8 cellular contexts compared by ENCODE assay signal in the genomic region with DNA sequence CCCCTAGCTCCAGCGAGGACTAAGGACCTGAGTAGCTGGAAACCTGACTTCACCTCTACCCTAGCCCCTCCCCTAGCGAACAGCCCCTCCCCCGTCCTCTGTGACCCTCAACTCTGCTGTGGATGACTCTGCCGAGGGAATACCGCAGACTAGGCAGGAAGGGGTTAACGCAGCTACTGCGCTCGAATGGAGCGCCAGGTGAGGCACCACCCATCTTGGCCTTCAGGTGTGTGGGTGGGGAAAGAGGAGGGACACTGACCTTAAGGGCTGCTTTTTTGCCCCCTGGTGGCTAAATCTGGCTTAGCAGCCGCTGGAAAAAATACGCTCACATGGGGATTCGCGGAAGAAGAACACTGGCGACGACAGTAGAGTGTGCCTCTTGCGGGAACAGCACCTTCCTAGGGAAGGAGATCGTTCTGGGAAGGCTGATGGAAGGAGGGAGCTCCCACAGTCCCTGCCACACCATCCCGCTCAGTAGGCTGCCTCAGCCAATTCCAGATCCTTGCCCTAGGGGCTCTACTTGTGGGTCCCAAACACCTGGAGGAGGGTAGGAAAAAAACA. TPM values are rescaled to one million over a fixed set of nuclear protein-coding genes. Genes with fewer than 3 reads are reported as not detected.
DNase-seq lines count a peak whose midpoint lies in the region; ATAC-seq, FAIRE-seq and TF ChIP-seq lines count a peak whose summit lies in the region.

No MANE protein-coding gene starts in this region.

- intact Hi-C loops in stomach (cut with DNase I; ENCODE audit: low total_unique reads), result no loop called here

- H3K4me2 ChIP-seq in KMS-11, result peak overlapping the region; percentile 63

- no peaks in the 10 kb centered on the region for H4K20me1 ChIP-seq in KMS-11 (ENCODE audit: insufficient read depth)

- peaks cover 47% of the 10 kb centered on the region for H3K4me1 Mint-ChIP-seq in nephron progenitor cell

- H3K4me3 Mint-ChIP-seq in nephron progenitor cell, result peak overlapping the region; percentile 91

- TF ChIP-seq EP300 in stomach (IDR thresholded peaks at IDR 0.05), result no peak

- no peaks in the 10 kb centered on the region for H3K27me3 ChIP-seq in KMS-11 (ENCODE audit: insufficient read depth, low read depth)
- H3K27me3 ChIP-seq in stomach, result no peaks in the 10 kb centered on the region

- peak overlapping the region; percentile 94 for H2AFZ ChIP-seq in KMS-11 (ENCODE audit: low read depth)

- H3K4me1 ChIP-seq in KMS-11 (ENCODE audit: low read depth, poor library complexity, severe bottlenecking) (peaks cover 21% of the 10 kb centered on the region), stomach (peaks cover 42 to 68% (median 59%) of the 10 kb centered on the region in 4 donors)

- 0 to 1% (median 1%) methylated on average over 15 to 18 of the region's 18 CpGs for WGBS in stomach, 5 donors

- peaks cover 15% of the 10 kb centered on the region for H3K27me3 Mint-ChIP-seq in nephron progenitor cell (ENCODE audit: low read depth, poor library complexity)

- H3K36me3 Mint-ChIP-seq in nephron progenitor cell (ENCODE audit: low read depth), result no peaks in the 10 kb centered on the region

- peak; percentile 83 for DNase-seq in Caki2 (ENCODE audit: low read depth)
- DNase-seq in RCC 7860 (ENCODE audit: low spot score), result peak; percentile 55
- peak; percentile 74 to 82 for DNase-seq in activated T-helper 1 cell treated with anti-CD3 and anti-CD28 coated beads, Interleukin-2, amount 50 U/mL, for 16 hours (ENCODE audit: low read depth in 1 of 2, low spot score in 1 of 2)
- DNase-seq in fibroblast of pulmonary artery (ENCODE audit: low read depth), result peak; percentile 80
- peak; percentile 89 for DNase-seq in nephron progenitor cell
- DNase-seq in stomach, result peak; percentile 95

- no peaks in the 10 kb centered on the region for H3K9me3 Mint-ChIP-seq in nephron progenitor cell

- peak; percentile 41 for FAIRE-seq in RCC 7860 (lab: Jason Lieb, UNC)

- peak overlapping the region; percentile 64 for H3K27ac Mint-ChIP-seq in nephron progenitor cell

- H3K9ac ChIP-seq in KMS-11, result peak overlapping the region; percentile 15; the same call in 1 of the 2 replicates

- in situ Hi-C loops in Caki2 (cut with HindIII; ENCODE audit: low pct_unique_long_range_greater_than_20kb, low sequenced_read_pairs), result no loop called here

- ATAC-seq in HG03460 (IDR thresholded peaks at IDR 0.05; ENCODE audit: unreplicated experiment), result no peak

- H3K27ac ChIP-seq in KMS-11 (no peak overlapping the region), stomach (peak overlapping the region; percentile 92 to 99 (median 97))

- H3K36me3 ChIP-seq in KMS-11 (ENCODE audit: insufficient read depth) (no peaks in the 10 kb centered on the region), stomach (no peaks in the 10 kb centered on the region)

- TF ChIP-seq POLR2A in stomach (IDR thresholded peaks at IDR 0.05), result no peak

- TF ChIP-seq CTCF in KMS-11 (conservative IDR thresholded peaks at IDR 0.05; ENCODE audit: low read depth, low read length) (peak; percentile 90), fibroblast of pulmonary artery (IDR thresholded peaks at IDR 0.05; ENCODE audit: low read length, missing control alignments) (peak; percentile 94), nephron progenitor cell (IDR thresholded peaks at IDR 0.05) (peak; percentile 87), stomach (IDR thresholded peaks at IDR 0.05) (peak in 6 of 7 experiments; percentile 96 to 100 (median 98))

- H3K4me3 ChIP-seq in KMS-11 (IDR thresholded peaks at IDR 0.05; ENCODE audit: insufficient read depth, low read depth, low read length) (no peak overlapping the region), fibroblast of pulmonary artery (replicated peaks; ENCODE audit: low read depth, low read length) (peak overlapping the region; percentile 77), stomach (peak overlapping the region; percentile 65 to 84 (median 75))

- no peaks in the 10 kb centered on the region for H3K79me2 ChIP-seq in KMS-11 (ENCODE audit: insufficient read depth, low read depth)

- H3K9me3 ChIP-seq in stomach, result no peaks in the 10 kb centered on the region

RNA-seq across cellular contexts. Expression of gene BCL9L, which starts 4.5 kb away (rescaled TPM):
- 3.4 and 3.9 TPM in 2 replicates for total RNA-seq in Caki2 (2014; rRNA removed; shearing (Covaris generic); ENCODE audit: low replicate concordance)
- 10 to 100 TPM in 4 of 5 donors, 1 to 10 TPM in 1; 9.9 to 35.2 (median 20.4) TPM for total RNA-seq in stomach
- 10 to 100 TPM in 1 of 3 donors, 1 to 10 TPM in 2; 4.2 to 11.7 (median 6.0) TPM for polyA plus RNA-seq in stomach

RNA-seq across cellular contexts. Expression of gene UPK2, which starts 25.9 kb away (rescaled TPM):
- not detected in 2 replicates for total RNA-seq in Caki2 (2014; rRNA removed; shearing (Covaris generic); ENCODE audit: low replicate concordance)
- total RNA-seq in stomach, result not detected
- under 1 TPM in 1 of 3 donors, not detected in 2; 0.50 TPM for polyA plus RNA-seq in stomach

RNA-seq across cellular contexts. Expression of gene FOXR1, which starts 41.3 kb away (rescaled TPM):
- not detected in 2 replicates for total RNA-seq in Caki2 (2014; rRNA removed; shearing (Covaris generic); ENCODE audit: low replicate concordance)
- total RNA-seq in stomach, result not detected
- polyA plus RNA-seq in stomach, result not detected

RNA-seq across cellular contexts. Expression of gene CXCR5, which starts 46.5 kb away (rescaled TPM):
- total RNA-seq in Caki2 (2014; rRNA removed; shearing (Covaris generic); ENCODE audit: low replicate concordance), result not detected in 2 replicates
- total RNA-seq in stomach, result under 1 TPM in 1 of 5 donors, not detected in 4; 0.14 TPM
- polyA plus RNA-seq in stomach, result under 1 TPM; 0.12 to 0.60 (median 0.15) TPM
